1 cellular context compared by ENCODE assay signal in the genomic region with DNA sequence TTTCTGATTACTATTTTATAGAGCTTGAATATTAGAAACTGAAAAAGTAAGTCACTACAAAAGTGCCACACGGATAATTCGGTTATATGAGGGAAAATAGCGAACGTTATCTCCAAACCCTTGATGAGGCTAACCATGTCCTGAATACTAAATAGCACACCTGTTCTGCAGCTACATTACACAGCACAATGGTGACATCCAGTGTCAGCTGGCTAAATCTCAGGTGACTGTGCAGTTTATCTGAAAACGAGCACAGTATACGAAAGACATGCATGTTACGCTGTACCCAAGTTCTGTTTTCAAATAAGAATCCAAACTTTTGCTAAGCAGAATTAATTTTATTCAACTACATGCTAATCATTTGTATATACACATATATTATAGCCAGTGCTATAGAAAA.
TF ChIP-seq lines count a peak whose summit lies in the region.

No MANE protein-coding gene starts in this region.

TF ChIP-seq in H1, 55 proteins besides CTCF, POLR2A, EP300 and RAD21 (continued from another document):
- no peak for TF ChIP-seq E2F6 (IDR thresholded peaks at IDR 0.05)
- TF ChIP-seq KDM5A (IDR thresholded peaks at IDR 0.05; ENCODE audit: low read length) = no peak
- no peak for TF ChIP-seq KDM1A (IDR thresholded peaks at IDR 0.05; ENCODE audit: borderline replicate concordance, low read length)
- TF ChIP-seq CBX8 (IDR thresholded peaks at IDR 0.05; ENCODE audit: borderline replicate concordance, low read depth, low read length) = no peak
